In genomic region chr17:42667088-42667951, GRCh38 we compare ENCODE assay signal across 1 cellular context.
TF ChIP-seq lines count a peak whose summit lies in the region.

No MANE protein-coding gene starts in this region.

TF ChIP-seq in HEK293, 187 proteins besides CTCF, POLR2A, EP300 and RAD21 (continued from another document):
- TF ChIP-seq, protein P1, sequence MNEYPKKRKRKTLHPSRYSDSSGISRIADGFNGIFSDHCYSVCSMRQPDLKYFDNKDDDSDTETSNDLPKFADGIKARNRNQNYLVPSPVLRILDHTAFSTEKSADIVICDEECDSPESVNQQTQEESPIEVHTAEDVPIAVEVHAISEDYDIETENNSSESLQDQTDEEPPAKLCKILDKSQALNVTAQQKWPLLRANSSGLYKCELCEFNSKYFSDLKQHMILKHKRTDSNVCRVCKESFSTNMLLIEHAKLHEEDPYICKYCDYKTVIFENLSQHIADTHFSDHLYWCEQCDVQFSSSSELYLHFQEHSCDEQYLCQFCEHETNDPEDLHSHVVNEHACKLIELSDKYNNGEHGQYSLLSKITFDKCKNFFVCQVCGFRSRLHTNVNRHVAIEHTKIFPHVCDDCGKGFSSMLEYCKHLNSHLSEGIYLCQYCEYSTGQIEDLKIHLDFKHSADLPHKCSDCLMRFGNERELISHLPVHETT (tag by site-specific recombination; IDR thresholded peaks at IDR 0.05): no peak
